ENCODE assay signal across 17 cellular contexts in genomic region chr9:91383577-91383976, GRCh38. TPM values are rescaled to one million over a fixed set of nuclear protein-coding genes. Genes with fewer than 3 reads are reported as not detected.
DNase-seq lines count a peak whose midpoint lies in the region; ATAC-seq, FAIRE-seq and TF ChIP-seq lines count a peak whose summit lies in the region.
"Had no signal": no experiment of that assay in that cellular context is flagged by ENCODE, and none has a peak within 500 bp of the region (broad histone marks: within the 10 kb centered on the region; RNA-seq: fewer than 3 reads in every experiment).

No MANE protein-coding gene starts in this region.

- H3K9me3 ChIP-seq in pancreas (no peaks in the 10 kb centered on the region), breast epithelium (no peaks in the 10 kb centered on the region)
- H3K9me3 ChIP-seq: Caco-2, HAP-1 had no signal

- DNase-seq in COLO829 (ENCODE audit: low spot score) (peak; percentile 65), pancreas (no peak), breast epithelium (ENCODE audit: low spot score in 2 of 2) (no peak)
- DNase-seq in stimulated activated effector memory CD8-positive, alpha-beta T cell treated with anti-CD3 and anti-CD28 coated beads, Interleukin-12 subunit alpha, Interleukin-12 subunit beta, amount 100 ng/mL, for 72 hours (ENCODE audit: low spot score in 2 of 2), result no peak
- DNase-seq in central memory CD4-positive, alpha-beta T cell, result no peak
- DNase-seq: 8988T; C1 segment of cervical spinal cord; Caco-2; CD4-positive, alpha-beta memory T cell; DMS153; DND-41; GOT3; HFFc6 had no signal

- no peak overlapping the region for H3K4me3 Mint-ChIP-seq in stimulated activated effector memory CD8-positive, alpha-beta T cell treated with anti-CD3 and anti-CD28 coated beads, Interleukin-12 subunit alpha, Interleukin-12 subunit beta, amount 100 ng/mL, for 72 hours
- H3K4me3 Mint-ChIP-seq: CD4-positive, alpha-beta memory T cell; HFFc6 had no signal

- intact Hi-C loops in pancreas (cut with DNase I) (no loop called here), breast epithelium (cut with DNase I; ENCODE audit: low total_unique reads) (no loop called here)

- H3K4me1 Mint-ChIP-seq in stimulated activated effector memory CD8-positive, alpha-beta T cell treated with anti-CD3 and anti-CD28 coated beads, Interleukin-12 subunit alpha, Interleukin-12 subunit beta, amount 100 ng/mL, for 72 hours, result no peaks in the 10 kb centered on the region
- H3K4me1 Mint-ChIP-seq: CD4-positive, alpha-beta memory T cell had no signal

- TF ChIP-seq CTCF in pancreas (IDR thresholded peaks at IDR 0.05) (no peak), breast epithelium (IDR thresholded peaks at IDR 0.05) (no peak)

- H3K27ac ChIP-seq in pancreas, result no peak overlapping the region
- no peak overlapping the region for H3K27ac ChIP-seq in breast epithelium

- H3K4me1 ChIP-seq in pancreas (peaks cover 0 to 8% (median 8%) of the 10 kb centered on the region in 3 donors), breast epithelium (no peaks in the 10 kb centered on the region)
- H3K4me1 ChIP-seq: Caco-2, HAP-1 had no signal

- no peak for TF ChIP-seq POLR2A in breast epithelium (IDR thresholded peaks at IDR 0.05)

- H3K36me3 ChIP-seq in pancreas, result no peaks in the 10 kb centered on the region
- H3K36me3 ChIP-seq in breast epithelium, result no peaks in the 10 kb centered on the region
- H3K36me3 ChIP-seq: HAP-1 had no signal

- H3K9me3 Mint-ChIP-seq in stimulated activated effector memory CD8-positive, alpha-beta T cell treated with anti-CD3 and anti-CD28 coated beads, Interleukin-12 subunit alpha, Interleukin-12 subunit beta, amount 100 ng/mL, for 72 hours, result no peaks in the 10 kb centered on the region
- H3K9me3 Mint-ChIP-seq: CD4-positive, alpha-beta memory T cell; HFFc6 had no signal

- FAIRE-seq in endometrium (lab: Jason Lieb, UNC) (peak; percentile 58), pancreas (lab: Jason Lieb, UNC) (peak; percentile 72)
- FAIRE-seq: G401.6, GM12892 had no signal

- H3K36me3 Mint-ChIP-seq in stimulated activated effector memory CD8-positive, alpha-beta T cell treated with anti-CD3 and anti-CD28 coated beads, Interleukin-12 subunit alpha, Interleukin-12 subunit beta, amount 100 ng/mL, for 72 hours, result no peaks in the 10 kb centered on the region
- H3K36me3 Mint-ChIP-seq: CD4-positive, alpha-beta memory T cell had no signal

- ATAC-seq in pancreas, result no peak
- ATAC-seq in stimulated activated effector memory CD8-positive, alpha-beta T cell treated with anti-CD3 and anti-CD28 coated beads, Interleukin-12 subunit alpha, Interleukin-12 subunit beta, amount 100 ng/mL, for 72 hours, result no peak

- H3K27me3 ChIP-seq in pancreas (no peaks in the 10 kb centered on the region), breast epithelium (no peaks in the 10 kb centered on the region)

- H3K4me3 ChIP-seq in pancreas (no peak overlapping the region), breast epithelium (no peak overlapping the region)
- H3K4me3 ChIP-seq: HAP-1 had no signal

- H3K27ac Mint-ChIP-seq in stimulated activated effector memory CD8-positive, alpha-beta T cell treated with anti-CD3 and anti-CD28 coated beads, Interleukin-12 subunit alpha, Interleukin-12 subunit beta, amount 100 ng/mL, for 72 hours, result no peak overlapping the region
- H3K27ac Mint-ChIP-seq: CD4-positive, alpha-beta memory T cell; HFFc6 had no signal

RNA-seq across cellular contexts. Expression of gene AUH, which starts 21.9 kb away (rescaled TPM):
- total RNA-seq in pancreas (10 to 100 TPM; 11.2 to 19.5 (median 14.5) TPM), breast epithelium (10 to 100 TPM; 34.2 to 64.4 (median 50.8) TPM)
- polyA plus RNA-seq in pancreas, result 10 to 100 TPM; 14.5 to 18.2 TPM

RNA-seq across cellular contexts. Expression of gene NFIL3, which starts 40.1 kb away (rescaled TPM):
- total RNA-seq in pancreas (10 to 100 TPM in 3 of 6 donors, 1 to 10 TPM in 3; 6.0 to 17.0 (median 10.8) TPM), breast epithelium (10 to 100 TPM; 65.1 to 87.2 (median 74.9) TPM)
- polyA plus RNA-seq in pancreas, result 10 to 100 TPM in 1 of 2 donors, 1 to 10 TPM in 1; 6.2 to 24.4 TPM
